ENCODE assay signal across 8 cellular contexts in the genomic region with DNA sequence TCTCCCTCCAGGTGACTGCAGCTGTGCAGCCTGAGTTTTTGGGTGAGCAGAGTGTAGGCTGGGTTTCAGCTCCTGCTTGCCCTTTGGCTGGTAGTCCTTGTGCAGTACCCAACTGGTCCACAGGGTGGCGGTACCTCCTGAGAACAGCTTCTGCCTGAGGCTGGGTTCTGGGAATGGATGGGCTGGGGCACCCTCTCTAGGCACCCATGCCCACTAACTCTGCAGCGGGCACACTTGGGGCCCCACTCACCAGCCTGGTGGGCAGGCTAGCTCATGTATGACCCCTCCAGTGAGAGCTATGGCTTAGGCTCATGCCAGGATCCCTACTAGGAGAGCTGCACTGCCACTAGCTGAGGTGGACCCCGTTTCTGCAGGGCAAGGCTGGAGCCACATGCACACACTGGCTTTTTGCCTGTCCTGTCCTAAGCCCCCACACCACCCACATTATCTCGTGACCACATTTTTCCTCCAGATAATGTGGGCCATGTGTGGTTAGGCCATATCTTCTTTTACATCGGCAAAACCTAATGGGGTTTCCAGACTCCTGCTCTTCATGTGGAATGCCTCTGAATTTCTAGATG. TPM values are rescaled to one million over a fixed set of nuclear protein-coding genes. Genes with fewer than 3 reads are reported as not detected.
DNase-seq lines count a peak whose midpoint lies in the region; ATAC-seq and TF ChIP-seq lines count a peak whose summit lies in the region.

No MANE protein-coding gene starts in this region.

- H3K27ac ChIP-seq in PC-9: no peak overlapping the region
- H3K27ac ChIP-seq in suprapubic skin: no peak overlapping the region

- ATAC-seq in GM18502 (IDR thresholded peaks at IDR 0.05; ENCODE audit: poor library complexity, unreplicated experiment): peak; percentile 52

- peak; percentile 100 for TF ChIP-seq CTCF in PC-9 (conservative IDR thresholded peaks at IDR 0.05)
- peak; percentile 96 for TF ChIP-seq CTCF in fibroblast of mammary gland (conservative IDR thresholded peaks at IDR 0.05; ENCODE audit: control insufficient read depth, insufficient read depth, low read depth, low read length)
- TF ChIP-seq CTCF in suprapubic skin (IDR thresholded peaks at IDR 0.05): peak; percentile 75 to 95

- no peaks in the 10 kb centered on the region for H3K9me3 ChIP-seq in PC-9 (ENCODE audit: insufficient read depth, low read depth)
- H3K9me3 ChIP-seq in suprapubic skin: no peaks in the 10 kb centered on the region

- H3F3A ChIP-seq in PC-9 (ENCODE audit: insufficient read depth, low read depth): peaks cover 9% of the 10 kb centered on the region; the same call in 1 of the 2 replicates

- no peak overlapping the region for H2AFZ ChIP-seq in PC-9

- DNase-seq in A172 (ENCODE audit: low spot score) (peak; percentile 37), HT-29 (ENCODE audit: low spot score) (peak; percentile 80), PC-9 (peak; percentile 65 to 79), fibroblast of mammary gland (ENCODE audit: low read depth) (peak; percentile 66), nucleus accumbens (lab: John Stamatoyannopoulos, UW) (peak in 48 of 56 donors; percentile 28 to 93 (median 67)), suprapubic skin (ENCODE audit: low spot score in 2 of 2) (peak; percentile 92 to 94)
- peak; percentile 95 for DNase-seq in activated T-cell treated with anti-CD3 and anti-CD28 coated beads, Interleukin-2, amount 50 U/mL, for 1 hour

- 49% methylated on average over 4 of the region's 5 CpGs for WGBS in suprapubic skin

- TF ChIP-seq EP300 in suprapubic skin (IDR thresholded peaks at IDR 0.05): no peak

- POLR2A ChIA-PET in PC-9 (lab: Charles Lee; ENCODE audit: unreplicated experiment): interaction anchor here (0.5 to 0.6 kb wide), 2 partner anchors 16 to 241 kb away, joined by 3 read pairs; partner anchors contain the start of gene GSTM4

- intact Hi-C loops in PC-9 (cut with micrococcal nuclease; ENCODE audit: unreplicated experiment): loop anchor here (5.0 kb wide), 1 partner anchor 372 kb away; no protein-coding TSS in a partner anchor

- H3K4me1 ChIP-seq in PC-9 (replicated peaks; ENCODE audit: insufficient read depth) (peaks cover 27% of the 10 kb centered on the region), suprapubic skin (peaks cover 26% of the 10 kb centered on the region)

- no peak overlapping the region for H3K4me3 ChIP-seq in PC-9
- H3K4me3 ChIP-seq in fibroblast of mammary gland (ENCODE audit: control insufficient read depth, low read depth, low read length): no peak overlapping the region
- H3K4me3 ChIP-seq in suprapubic skin: no peak overlapping the region

- H3K9me2 ChIP-seq in PC-9 (ENCODE audit: insufficient read depth): no peaks in the 10 kb centered on the region

- TF ChIP-seq POLR2A in suprapubic skin (IDR thresholded peaks at IDR 0.05): no peak

- H3K36me3 ChIP-seq in PC-9 (ENCODE audit: low read depth) (no peaks in the 10 kb centered on the region), suprapubic skin (no peaks in the 10 kb centered on the region)

- CTCF ChIA-PET in PC-9 (lab: Charles Lee): interaction anchor here (0.5 to 3.9 kb wide), 11 partner anchors 11 to 702 kb away, joined by 3 to 48 read pairs (median 5); partner anchors contain the start of genes AHCYL1 and GNAI3

- H3K4me2 ChIP-seq in PC-9: no peak overlapping the region

- no peaks in the 10 kb centered on the region for H3K79me2 ChIP-seq in PC-9 (ENCODE audit: low read depth)

- H4K20me1 ChIP-seq in PC-9 (ENCODE audit: insufficient read depth): no peaks in the 10 kb centered on the region

- H3K27me3 ChIP-seq in PC-9 (ENCODE audit: insufficient read depth, low read depth): no peaks in the 10 kb centered on the region
- H3K27me3 ChIP-seq in suprapubic skin: no peaks in the 10 kb centered on the region

- BruUV-seq in PC-9 (replicated peaks; lab: Mats Ljungman, UMichigan): no TSS peak

RNA-seq across cellular contexts. Expression of gene GSTM4, which starts 15.5 kb away (rescaled TPM):
- total RNA-seq in A172 (2014; rRNA removed; shearing (Covaris generic)): 35.7 and 41.8 TPM in 2 replicates
- 2.5 and 4.5 TPM in 2 replicates for total RNA-seq in HT-29 (2014; rRNA removed; shearing (Covaris generic))
- total RNA-seq in PC-9 (2021) (38.8 and 52.0 TPM in 2 replicates), suprapubic skin (10 to 100 TPM; 18.7 to 41.1 (median 32.3) TPM)

RNA-seq across cellular contexts. Expression of gene AMPD2, which starts 20.7 kb away (rescaled TPM):
- 47.5 and 75.8 TPM in 2 replicates for total RNA-seq in A172 (2014; rRNA removed; shearing (Covaris generic))
- total RNA-seq in HT-29 (2014; rRNA removed; shearing (Covaris generic)): 93.4 and 94.2 TPM in 2 replicates
- 66.7 and 78.6 TPM in 2 replicates for total RNA-seq in PC-9 (2021)
- total RNA-seq in suprapubic skin: 10 to 100 TPM; 48.4 to 69.1 (median 58.1) TPM

RNA-seq across cellular contexts. Expression of gene GNAT2, which starts 21.0 kb away (rescaled TPM):
- 0.41 TPM in 1 of 2 replicates, not detected in the other for total RNA-seq in A172 (2014; rRNA removed; shearing (Covaris generic))
- not detected in 2 replicates for total RNA-seq in HT-29 (2014; rRNA removed; shearing (Covaris generic))
- 0.52 and 0.63 TPM in 2 replicates for total RNA-seq in PC-9 (2021)
- total RNA-seq in suprapubic skin: not detected

RNA-seq across cellular contexts. Expression of gene GSTM2, which starts 27.5 kb away (rescaled TPM):
- total RNA-seq in A172 (2014; rRNA removed; shearing (Covaris generic)): 8.9 and 16.9 TPM in 2 replicates
- not detected in 2 replicates for total RNA-seq in HT-29 (2014; rRNA removed; shearing (Covaris generic))
- total RNA-seq in PC-9 (2021) (9.3 and 10.2 TPM in 2 replicates), suprapubic skin (100 to 1,000 TPM; 103 to 366 (median 186) TPM)

RNA-seq across cellular contexts. Expression of gene GSTM1, which starts 47.2 kb away (rescaled TPM):
- total RNA-seq in A172 (2014; rRNA removed; shearing (Covaris generic)): not detected in 2 replicates
- not detected in 2 replicates for total RNA-seq in HT-29 (2014; rRNA removed; shearing (Covaris generic))
- not detected in 2 replicates for total RNA-seq in PC-9 (2021)
- total RNA-seq in suprapubic skin: 10 to 100 TPM in 1 of 4 donors, not detected in 3; 48.2 TPM

Comparison
In these comparisons a context has a peak if more than half of its experiments do, and no peak if none do; other contexts are left out.
1. DNase-seq: peak in every context shown above with its lines; median percentile 95 in activated T-cell treated with anti-CD3 and anti-CD28 coated beads, Interleukin-2, amount 50 U/mL, for 1 hour; 93 in suprapubic skin; 80 in HT-29; 72 in PC-9; 67 in nucleus accumbens; 66 in fibroblast of mammary gland; 37 in A172.